ENCODE assay signal across 8 cellular contexts in genomic region chr1:244730153-244730933, GRCh38.
A peak's percentile ranks its signal among the peaks of the same experiment; 100 is the strongest.
DNase-seq lines count a peak whose midpoint lies in the region; ATAC-seq and TF ChIP-seq lines count a peak whose summit lies in the region.

No MANE protein-coding gene starts in this region.

- no peaks in the 10 kb centered on the region for H3K9me3 ChIP-seq in adrenal gland (replicated peaks in 1 of 3)
- H3K9me3 ChIP-seq in trophoblast cell (ENCODE audit: insufficient read depth, low read depth, low read length): peaks cover 3% of the 10 kb centered on the region

- intact Hi-C loops in adrenal gland (cut with DNase I) (no loop called here), left ventricle myocardium superior (cut with micrococcal nuclease) (no loop called here)

- H3K4me2 ChIP-seq in trophoblast cell (ENCODE audit: low read length): peak overlapping the region; percentile 65

- H3K4me1 ChIP-seq in adrenal gland (replicated peaks in 1 of 2): no peaks in the 10 kb centered on the region
- peaks cover 6 to 8% of the 10 kb centered on the region in 2 experiments for H3K4me1 ChIP-seq in trophoblast cell (ENCODE audit: control insufficient read depth in 1 of 2, insufficient read depth in 2 of 2, low read length in 2 of 2)

- peak overlapping the region; percentile 88 for H4K8ac ChIP-seq in trophoblast cell (ENCODE audit: low read depth, low read length)

- H2BK12ac ChIP-seq in trophoblast cell (ENCODE audit: low read length): peak overlapping the region; percentile 11

- peaks cover 16% of the 10 kb centered on the region for H3K79me1 ChIP-seq in trophoblast cell (ENCODE audit: low read length)

- H3K27ac ChIP-seq in adrenal gland (peak overlapping the region in 2 of 5 donors; percentile 32 to 54), trophoblast cell (ENCODE audit: low read depth, low read length) (no peak overlapping the region)

- peak overlapping the region; percentile 91 for H4K12ac ChIP-seq in trophoblast cell (ENCODE audit: low read depth, low read length)

- H3K9ac ChIP-seq in trophoblast cell (ENCODE audit: low read length): no peak overlapping the region

- H2BK5ac ChIP-seq in trophoblast cell (ENCODE audit: low read depth, low read length, poor library complexity): peak overlapping the region; percentile 32

- H3K23ac ChIP-seq in trophoblast cell (ENCODE audit: low read length): no peak overlapping the region

- peak; percentile 24 for DNase-seq in NCI-H2171 treated with DMSO at 0.1 percent for 48 hours (lab: John Stamatoyannopoulos, UW)
- DNase-seq in NCI-H2171 (lab: John Stamatoyannopoulos, UW): no peak
- DNase-seq in NCI-H2227 (lab: John Stamatoyannopoulos, UW; ENCODE audit: unreplicated experiment): peak; percentile 69
- peak; percentile 36 to 60 (median 47) for DNase-seq in adrenal gland
- peak; percentile 65 for DNase-seq in left ventricle myocardium superior
- DNase-seq in trophoblast cell: peak; percentile 21 to 53

- peak overlapping the region; percentile 66 for H2AFZ ChIP-seq in trophoblast cell (ENCODE audit: insufficient read depth, low read length, poor library complexity)

- H3K4ac ChIP-seq in trophoblast cell (ENCODE audit: low read depth, low read length): peak overlapping the region; percentile 28

- H3K18ac ChIP-seq in trophoblast cell (ENCODE audit: low read length): peak overlapping the region; percentile 19

- TF ChIP-seq POLR2A in adrenal gland (IDR thresholded peaks at IDR 0.05): no peak

- H3K79me2 ChIP-seq in trophoblast cell (ENCODE audit: control insufficient read depth, insufficient read depth, low read length, poor library complexity): peaks cover 6% of the 10 kb centered on the region

- no peaks in the 10 kb centered on the region for H3K27me3 ChIP-seq in adrenal gland
- H3K27me3 ChIP-seq in trophoblast cell (ENCODE audit: insufficient read depth, low read length): no peaks in the 10 kb centered on the region

- H3K14ac ChIP-seq in trophoblast cell (ENCODE audit: low read length): peak overlapping the region; percentile 77

- WGBS in adrenal gland, 4 donors: 0 to 7% (median 1%) methylated on average over 20 to 94 of the region's 94 CpGs
- WGBS in trophoblast cell (ENCODE audit: extremely low coverage, insufficient coverage, insufficient read length): no CpG with 5 or more reads among the region's 94 CpGs

- peak overlapping the region; percentile 30 for H2BK120ac ChIP-seq in trophoblast cell (ENCODE audit: insufficient read depth, low read length, poor library complexity)

- no peak for TF ChIP-seq CTCF in adrenal gland (IDR thresholded peaks at IDR 0.05)

- H3K4me3 ChIP-seq in adrenal gland: peak overlapping the region; percentile 40 to 79 (median 46)
- H3K4me3 ChIP-seq in trophoblast cell (ENCODE audit: low read depth, low read length): peak overlapping the region; percentile 52

- no peak overlapping the region for H2AK5ac ChIP-seq in trophoblast cell (ENCODE audit: low read length)

- ATAC-seq in left ventricle myocardium superior (peak; percentile 86), GM21360 (IDR thresholded peaks at IDR 0.05; ENCODE audit: unreplicated experiment) (no peak), HG03469 (IDR thresholded peaks at IDR 0.05; ENCODE audit: unreplicated experiment) (no peak)

- H4K91ac ChIP-seq in trophoblast cell (ENCODE audit: low read depth, low read length): peak overlapping the region; percentile 84

- H3K36me3 ChIP-seq in adrenal gland (replicated peaks in 1 of 2): no peaks in the 10 kb centered on the region
- H3K36me3 ChIP-seq in trophoblast cell (ENCODE audit: control insufficient read depth in 1 of 2, insufficient read depth in 2 of 2, low read length in 2 of 2): no peaks in the 10 kb centered on the region
